ENCODE assay signal across 12 cellular contexts in the genomic region with DNA sequence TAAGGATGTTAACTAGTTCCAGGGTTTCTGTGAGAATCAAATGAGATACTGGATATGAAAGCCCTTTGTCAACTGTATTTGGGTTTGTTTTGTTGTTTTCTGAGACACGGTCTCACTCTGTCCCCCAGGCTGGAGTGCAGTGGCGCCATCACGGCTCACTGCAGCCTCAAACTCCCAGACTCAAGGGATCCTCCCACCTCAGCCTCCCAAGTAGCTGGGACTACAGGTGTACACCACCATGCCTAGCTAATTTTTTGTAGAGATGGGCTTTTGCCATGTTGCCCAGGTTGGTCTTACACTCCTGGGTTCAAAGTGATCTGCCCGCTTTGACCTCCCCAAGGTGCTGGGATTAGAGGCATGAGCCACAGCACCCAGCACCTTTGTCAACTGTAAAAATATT. TPM values are rescaled to one million over a fixed set of nuclear protein-coding genes. Genes with fewer than 3 reads are reported as not detected.
DNase-seq lines count a peak whose midpoint lies in the region; ATAC-seq and TF ChIP-seq lines count a peak whose summit lies in the region.
"Had no signal": no experiment of that assay in that cellular context is flagged by ENCODE, and none has a peak within 500 bp of the region (broad histone marks: within the 10 kb centered on the region; RNA-seq: fewer than 3 reads in every experiment).

No MANE protein-coding gene starts in this region.

- H3K4me1 ChIP-seq in CD4-positive, CD25-positive, alpha-beta regulatory T cell (ENCODE audit: control insufficient read depth, insufficient read depth, low read length, poor library complexity, severe bottlenecking): peaks cover 83% of the 10 kb centered on the region

- ATAC-seq in CD4-positive, CD25-positive, alpha-beta regulatory T cell (ENCODE audit: low read depth in 2 of 2): no peak
- ATAC-seq in activated CD8-positive, alpha-beta T cell treated with anti-CD3 and anti-CD28 coated beads, Interleukin-2, amount 10 ng/mL, durations not matched to agents 7 days and 5 days: no peak
- no peak for ATAC-seq in naive thymus-derived CD8-positive, alpha-beta T cell
- no peak for ATAC-seq in GM21381 (IDR thresholded peaks at IDR 0.05; ENCODE audit: unreplicated experiment)

- peak overlapping the region; percentile 83 for H3K4me3 ChIP-seq in CD4-positive, CD25-positive, alpha-beta regulatory T cell (ENCODE audit: low read depth, low read length)
- peak overlapping the region; percentile 94 for H3K4me3 ChIP-seq in GM12865 (ENCODE audit: low read depth, low read length)

- H3K27ac ChIP-seq in CD4-positive, CD25-positive, alpha-beta regulatory T cell (ENCODE audit: insufficient read depth, low read length, poor library complexity, severe bottlenecking): peak overlapping the region; percentile 99

- H3K27me3 Mint-ChIP-seq in CD4-positive, CD25-positive, alpha-beta regulatory T cell: no peaks in the 10 kb centered on the region
- no peaks in the 10 kb centered on the region for H3K27me3 Mint-ChIP-seq in activated CD8-positive, alpha-beta T cell treated with anti-CD3 and anti-CD28 coated beads, Interleukin-2, amount 10 ng/mL, durations not matched to agents 7 days and 5 days (ENCODE audit: low read depth)
- no peaks in the 10 kb centered on the region for H3K27me3 Mint-ChIP-seq in naive thymus-derived CD8-positive, alpha-beta T cell

- no peaks in the 10 kb centered on the region for H3K9me3 ChIP-seq in CD4-positive, CD25-positive, alpha-beta regulatory T cell (ENCODE audit: control insufficient read depth in 2 of 2, low read length in 2 of 2)

- no peak for DNase-seq in CD4-positive, CD25-positive, alpha-beta regulatory T cell
- no peak for DNase-seq in GM12865 (ENCODE audit: low read depth)
- DNase-seq in activated CD8-positive, alpha-beta T cell treated with anti-CD3 and anti-CD28 coated beads, Interleukin-2, amount 10 ng/mL, durations not matched to agents 7 days and 5 days: no peak
- peak in 1 of 10 donors; percentile 19 for DNase-seq in naive thymus-derived CD8-positive, alpha-beta T cell
- no peak for DNase-seq in middle frontal gyrus (ENCODE audit: extremely low spot score, low spot score)
- DNase-seq in cerebellar cortex (ENCODE audit: low spot score): no peak
- no peak for DNase-seq in NCI-H1092 treated with DMSO at 0.1 percent for 48 hours (lab: John Stamatoyannopoulos, UW)
- DNase-seq: C1 segment of cervical spinal cord; islet precursor cell; stimulated activated CD4-positive, alpha-beta T cell treated with anti-CD3 and anti-CD28 coated beads, Interleukin-1b, Interleukin-23, amount 100 ng/mL, for 48 hours had no signal

- peak overlapping the region; percentile 93 to 100 (median 97) for H3K27ac Mint-ChIP-seq in CD4-positive, CD25-positive, alpha-beta regulatory T cell
- H3K27ac Mint-ChIP-seq in activated CD8-positive, alpha-beta T cell treated with anti-CD3 and anti-CD28 coated beads, Interleukin-2, amount 10 ng/mL, durations not matched to agents 7 days and 5 days: peak overlapping the region; percentile 92
- peak overlapping the region; percentile 78 to 98 (median 95) for H3K27ac Mint-ChIP-seq in naive thymus-derived CD8-positive, alpha-beta T cell

- peaks cover 30% of the 10 kb centered on the region for H3K36me3 ChIP-seq in CD4-positive, CD25-positive, alpha-beta regulatory T cell (ENCODE audit: control insufficient read depth, insufficient read depth, low read length)

- H3K27me3 ChIP-seq in CD4-positive, CD25-positive, alpha-beta regulatory T cell (ENCODE audit: control insufficient read depth, insufficient read depth, low read length): no peaks in the 10 kb centered on the region

- peaks cover 18 to 97% (median 64%) of the 10 kb centered on the region in 4 donors for H3K4me1 Mint-ChIP-seq in CD4-positive, CD25-positive, alpha-beta regulatory T cell
- peaks cover 74% of the 10 kb centered on the region for H3K4me1 Mint-ChIP-seq in activated CD8-positive, alpha-beta T cell treated with anti-CD3 and anti-CD28 coated beads, Interleukin-2, amount 10 ng/mL, durations not matched to agents 7 days and 5 days (ENCODE audit: low read depth)
- H3K4me1 Mint-ChIP-seq in naive thymus-derived CD8-positive, alpha-beta T cell: peaks cover 33 to 98% (median 93%) of the 10 kb centered on the region in 4 donors

- TF ChIP-seq CTCF in GM12865 (IDR thresholded peaks at IDR 0.05; ENCODE audit: insufficient read depth, low read depth, low read length, missing control alignments): no peak

- peaks cover 20% of the 10 kb centered on the region for H3K36me3 Mint-ChIP-seq in CD4-positive, CD25-positive, alpha-beta regulatory T cell
- H3K36me3 Mint-ChIP-seq in activated CD8-positive, alpha-beta T cell treated with anti-CD3 and anti-CD28 coated beads, Interleukin-2, amount 10 ng/mL, durations not matched to agents 7 days and 5 days (ENCODE audit: low read depth): peaks cover 96% of the 10 kb centered on the region
- H3K36me3 Mint-ChIP-seq in naive thymus-derived CD8-positive, alpha-beta T cell: peaks cover 0 to 58% (median 15%) of the 10 kb centered on the region in 3 donors

- peak overlapping the region; percentile 90 to 99 (median 94) for H3K4me3 Mint-ChIP-seq in CD4-positive, CD25-positive, alpha-beta regulatory T cell
- peak overlapping the region; percentile 99 for H3K4me3 Mint-ChIP-seq in activated CD8-positive, alpha-beta T cell treated with anti-CD3 and anti-CD28 coated beads, Interleukin-2, amount 10 ng/mL, durations not matched to agents 7 days and 5 days
- peak overlapping the region; percentile 82 to 98 (median 90) for H3K4me3 Mint-ChIP-seq in naive thymus-derived CD8-positive, alpha-beta T cell

- CTCF ChIA-PET in activated CD8-positive, alpha-beta T cell treated with anti-CD3 and anti-CD28 coated beads, Interleukin-2, amount 10 ng/mL, durations not matched to agents 7 days and 5 days (lab: Charles Lee): interaction anchor here (2.4 to 13.4 kb wide), 5 partner anchors 9 to 39 kb away, joined by 15 to 235 read pairs (median 101); a partner anchor contains a TSS

- H3K9me3 Mint-ChIP-seq in CD4-positive, CD25-positive, alpha-beta regulatory T cell: no peaks in the 10 kb centered on the region
- no peaks in the 10 kb centered on the region for H3K9me3 Mint-ChIP-seq in activated CD8-positive, alpha-beta T cell treated with anti-CD3 and anti-CD28 coated beads, Interleukin-2, amount 10 ng/mL, durations not matched to agents 7 days and 5 days (ENCODE audit: insufficient read depth)
- H3K9me3 Mint-ChIP-seq in naive thymus-derived CD8-positive, alpha-beta T cell: no peaks in the 10 kb centered on the region

- POLR2A ChIA-PET in activated CD8-positive, alpha-beta T cell treated with anti-CD3 and anti-CD28 coated beads, Interleukin-2, amount 10 ng/mL, durations not matched to agents 7 days and 5 days (lab: Charles Lee): interaction anchor here (1.2 to 18.3 kb wide), 5 partner anchors 10 to 289 kb away, joined by 3 to 2649 read pairs (median 14); a partner anchor contains a TSS
- POLR2A ChIA-PET in naive thymus-derived CD8-positive, alpha-beta T cell (lab: Charles Lee): interaction anchor here (0.6 to 18.6 kb wide), 8 partner anchors 10 to 190 kb away, joined by 3 to 1631 read pairs (median 4); a partner anchor contains a TSS

RNA-seq across cellular contexts. Expression of a gene that starts 8.9 kb away (rescaled TPM):
- 52.6 TPM for total RNA-seq in CD4-positive, CD25-positive, alpha-beta regulatory T cell
- 100 to 1,000 TPM; 123 to 177 (median 136) TPM for polyA plus RNA-seq in CD4-positive, CD25-positive, alpha-beta regulatory T cell
- total RNA-seq in activated CD8-positive, alpha-beta T cell treated with anti-CD3 and anti-CD28 coated beads, Interleukin-2, amount 10 ng/mL, durations not matched to agents 7 days and 5 days: 10 to 100 TPM; 75.2 to 90.8 TPM
- 10 to 100 TPM; 58.2 to 65.9 TPM for total RNA-seq in naive thymus-derived CD8-positive, alpha-beta T cell
- polyA plus RNA-seq in naive thymus-derived CD8-positive, alpha-beta T cell: 10 to 100 TPM; 63.7 to 97.4 (median 76.1) TPM

RNA-seq across cellular contexts. Expression of a gene that starts 14.5 kb away (rescaled TPM):
- 47.4 TPM for total RNA-seq in CD4-positive, CD25-positive, alpha-beta regulatory T cell
- polyA plus RNA-seq in CD4-positive, CD25-positive, alpha-beta regulatory T cell: 1 to 10 TPM in 2 of 4 donors, under 1 TPM in 2; 0.73 to 1.6 (median 0.92) TPM
- 10 to 100 TPM; 45.8 to 51.5 TPM for total RNA-seq in activated CD8-positive, alpha-beta T cell treated with anti-CD3 and anti-CD28 coated beads, Interleukin-2, amount 10 ng/mL, durations not matched to agents 7 days and 5 days
- total RNA-seq in naive thymus-derived CD8-positive, alpha-beta T cell: 10 to 100 TPM; 15.2 to 15.4 TPM
- 1 to 10 TPM in 2 of 3 donors, under 1 TPM in 1; 0.43 to 1.9 (median 1.5) TPM for polyA plus RNA-seq in naive thymus-derived CD8-positive, alpha-beta T cell
- total RNA-seq: MCF 10A had no signal
